Comparison of ENCODE assay signal across 7 cellular contexts in genomic region chr20:8601542-8601912, GRCh38.
DNase-seq lines count a peak whose midpoint lies in the region; ATAC-seq, FAIRE-seq and TF ChIP-seq lines count a peak whose summit lies in the region.

No MANE protein-coding gene starts in this region.

- peak; percentile 33 for DNase-seq in MV-4-11 (lab: John Stamatoyannopoulos, UW)
- DNase-seq in mesenchymal stem cell = no peak
- DNase-seq in GM12892 (ENCODE audit: insufficient read length) = no peak
- no peak for DNase-seq in hypothalamus (lab: John Stamatoyannopoulos, UW)
- no peak for DNase-seq in substantia nigra (lab: John Stamatoyannopoulos, UW)

- WGBS in mesenchymal stem cell = 92% methylated on average over 1 of the region's 1 CpG

- H3K4me3 ChIP-seq in mesenchymal stem cell (ENCODE audit: insufficient read depth in 1 of 2, low read depth in 1 of 2, low read length in 2 of 2) = no peak overlapping the region

- no peaks in the 10 kb centered on the region for H3K27me3 ChIP-seq in mesenchymal stem cell (ENCODE audit: control insufficient read depth in 1 of 2, insufficient read depth in 1 of 2, low read length in 2 of 2)

- no peak overlapping the region for H3K18ac ChIP-seq in mesenchymal stem cell (ENCODE audit: low read depth in 1 of 2, low read length in 2 of 2)

- no peak for FAIRE-seq in GM12892 (lab: Jason Lieb, UNC)

- peaks cover 3% of the 10 kb centered on the region for H3K4me1 ChIP-seq in mesenchymal stem cell (ENCODE audit: control insufficient read depth, insufficient read depth, low read depth, low read length)

- H3K9ac ChIP-seq in mesenchymal stem cell (ENCODE audit: low read length) = no peak overlapping the region

- peak overlapping the region; percentile 98 for H2AK5ac ChIP-seq in mesenchymal stem cell (ENCODE audit: low read length, severe bottlenecking)

- H2AFZ ChIP-seq in mesenchymal stem cell (ENCODE audit: low read depth, low read length) = no peak overlapping the region

- TF ChIP-seq POLR2A in GM12892 (IDR thresholded peaks at IDR 0.05; ENCODE audit: low read depth, low read length) = no peak

- no peak overlapping the region for H4K91ac ChIP-seq in mesenchymal stem cell (ENCODE audit: low read length)

- no peak overlapping the region for H3K4ac ChIP-seq in mesenchymal stem cell (ENCODE audit: low read depth in 1 of 2, low read length in 2 of 2)

- peak overlapping the region; percentile 85 for H3K27ac ChIP-seq in mesenchymal stem cell (ENCODE audit: low read length, poor library complexity, severe bottlenecking)
- no peak overlapping the region for H3K27ac ChIP-seq in substantia nigra (ENCODE audit: low read depth, low read length, poor library complexity, severe bottlenecking)

- peak overlapping the region in 1 of 2 experiments; percentile 52 for H2BK12ac ChIP-seq in mesenchymal stem cell (ENCODE audit: low read length in 2 of 2)

- no peak overlapping the region for H2BK120ac ChIP-seq in mesenchymal stem cell (ENCODE audit: low read depth, low read length)

- ATAC-seq in GM18868 (IDR thresholded peaks at IDR 0.05; ENCODE audit: unreplicated experiment) = peak; percentile 92
- ATAC-seq in HG02571 (IDR thresholded peaks at IDR 0.05; ENCODE audit: unreplicated experiment) = peak; percentile 74

- no peaks in the 10 kb centered on the region for H3K79me1 ChIP-seq in mesenchymal stem cell (replicated peaks; ENCODE audit: low read length, poor library complexity, severe bottlenecking)

- H2BK5ac ChIP-seq in mesenchymal stem cell (ENCODE audit: low read depth, low read length, poor library complexity, severe bottlenecking) = peak overlapping the region; percentile 89

- no peak overlapping the region for H3K23ac ChIP-seq in mesenchymal stem cell (ENCODE audit: low read length in 2 of 2)

- no peaks in the 10 kb centered on the region for H3K36me3 ChIP-seq in mesenchymal stem cell (ENCODE audit: control insufficient read depth in 1 of 2, insufficient read depth in 2 of 2, low read depth in 1 of 2, low read length in 2 of 2)

- H3K9me3 ChIP-seq in mesenchymal stem cell (ENCODE audit: control insufficient read depth, low read length) = no peaks in the 10 kb centered on the region

- H3K4me2 ChIP-seq in mesenchymal stem cell (ENCODE audit: low read length, poor library complexity, severe bottlenecking) = peak overlapping the region; percentile 36

- no peak overlapping the region for H4K8ac ChIP-seq in mesenchymal stem cell (ENCODE audit: low read length)

- no peak overlapping the region for H3K14ac ChIP-seq in mesenchymal stem cell (ENCODE audit: low read length in 2 of 2)

- H2BK15ac ChIP-seq in mesenchymal stem cell (ENCODE audit: low read depth, poor library complexity, severe bottlenecking) = no peak overlapping the region
